Comparison of ENCODE assay signal across 8 cellular contexts in genomic region chr20:17938889-17939619, GRCh38. TPM values are rescaled to one million over a fixed set of nuclear protein-coding genes. Genes with fewer than 3 reads are reported as not detected.
DNase-seq lines count a peak whose midpoint lies in the region; ATAC-seq and TF ChIP-seq lines count a peak whose summit lies in the region.

No MANE protein-coding gene starts in this region.

- TF ChIP-seq RAD21 in liver (IDR thresholded peaks at IDR 0.05), result peak; percentile 93 to 95

- peaks cover 6% of the 10 kb centered on the region for H3K4me1 Mint-ChIP-seq in central memory CD8-positive, alpha-beta T cell

- peak; percentile 66 for ATAC-seq in GM18508 (IDR thresholded peaks at IDR 0.05; ENCODE audit: insufficient read depth, unreplicated experiment)
- ATAC-seq in HG02943 (IDR thresholded peaks at IDR 0.05; ENCODE audit: low read depth, unreplicated experiment), result peak; percentile 69
- ATAC-seq in central memory CD8-positive, alpha-beta T cell (replicated peaks; ENCODE audit: extremely low read depth, poor library complexity, severe bottlenecking), result peak; percentile 96

- no peak overlapping the region for H3K4me3 Mint-ChIP-seq in central memory CD8-positive, alpha-beta T cell

- 16% methylated on average over 13 of the region's 13 CpGs for WGBS in liver

- no peaks in the 10 kb centered on the region for H3K9me3 Mint-ChIP-seq in central memory CD8-positive, alpha-beta T cell

- TF ChIP-seq CTCF in WERI-Rb-1 (IDR thresholded peaks at IDR 0.05; ENCODE audit: low read depth, low read length), result peak; percentile 95
- peak; percentile 86 for TF ChIP-seq CTCF in liver (IDR thresholded peaks at IDR 0.05; ENCODE audit: low read depth, low read length, missing input control)

- no peak overlapping the region for H3K27ac Mint-ChIP-seq in central memory CD8-positive, alpha-beta T cell (ENCODE audit: low read depth)

- H3K4me1 ChIP-seq in liver (ENCODE audit: control insufficient read depth in 4 of 4, insufficient read depth in 4 of 4, low read length in 3 of 4), result peaks cover 0 to 17% (median 3%) of the 10 kb centered on the region in 4 donors

- H3K36me3 ChIP-seq in WERI-Rb-1, result peaks cover 17% of the 10 kb centered on the region
- peaks cover 0 to 23% (median 14%) of the 10 kb centered on the region in 4 donors for H3K36me3 ChIP-seq in liver (ENCODE audit: control insufficient read depth in 4 of 4, insufficient read depth in 3 of 4, low read depth in 1 of 4, low read length in 3 of 4)

- H3K27me3 Mint-ChIP-seq in central memory CD8-positive, alpha-beta T cell, result no peaks in the 10 kb centered on the region

- H3K27ac ChIP-seq in WERI-Rb-1 (peak overlapping the region; percentile 59), liver (ENCODE audit: low read depth in 1 of 2, low read length in 2 of 2) (peak overlapping the region; percentile 44 to 52)

- 0 out of 2 replicates have a peak overlapping the region, but pooled peaks have one; percentile 5 for H3K4me3 ChIP-seq in WERI-Rb-1 (ENCODE audit: low read depth, low read length)
- H3K4me3 ChIP-seq in liver (ENCODE audit: low read depth in 1 of 3, low read length in 3 of 3), result no peak overlapping the region

- H3K9ac ChIP-seq in liver (ENCODE audit: low read depth in 1 of 2, low read length in 2 of 2), result no peak overlapping the region

- H3K36me3 Mint-ChIP-seq in central memory CD8-positive, alpha-beta T cell (ENCODE audit: insufficient read depth), result peaks cover 27% of the 10 kb centered on the region

- H3K9me3 ChIP-seq in WERI-Rb-1 (ENCODE audit: severe bottlenecking) (no peaks in the 10 kb centered on the region), liver (ENCODE audit: control insufficient read depth in 4 of 4, low read length in 3 of 4) (no peaks in the 10 kb centered on the region)

- H3K27me3 ChIP-seq in WERI-Rb-1 (ENCODE audit: insufficient read depth, low read depth, severe bottlenecking) (no peaks in the 10 kb centered on the region), liver (ENCODE audit: control insufficient read depth in 4 of 4, insufficient read depth in 4 of 4, low read length in 3 of 4) (no peaks in the 10 kb centered on the region)

- DNase-seq in AG08395 (ENCODE audit: low spot score), result peak; percentile 80
- peak; percentile 73 for DNase-seq in NCI-H2029 (lab: John Stamatoyannopoulos, UW)
- DNase-seq in WERI-Rb-1, result peak; percentile 89
- peak; percentile 26 to 47 for DNase-seq in central memory CD8-positive, alpha-beta T cell (ENCODE audit: low spot score in 2 of 2)
- DNase-seq in stimulated activated CD4-positive, alpha-beta T cell treated with anti-CD3 and anti-CD28 coated beads, TNF-alpha, amount 100 ng/mL, for 4 hours (ENCODE audit: low read depth in 3 of 3), result peak in 2 of 3 experiments; percentile 18 to 31

TF ChIP-seq in liver, 16 proteins besides CTCF, POLR2A, EP300 and RAD21:
- no peak for TF ChIP-seq MAX (IDR thresholded peaks at IDR 0.05)
- TF ChIP-seq FOXA1 (IDR thresholded peaks at IDR 0.05), result no peak
- no peak for TF ChIP-seq HNF4G (IDR thresholded peaks at IDR 0.05)
- no peak for TF ChIP-seq ZBTB33 (IDR thresholded peaks at IDR 0.05)
- no peak for TF ChIP-seq TAF1 (conservative IDR thresholded peaks at IDR 0.05)
- TF ChIP-seq EGR1 (IDR thresholded peaks at IDR 0.05; ENCODE audit: low read depth in 2 of 2), result no peak
- TF ChIP-seq YY1 (IDR thresholded peaks at IDR 0.05), result no peak
- no peak for TF ChIP-seq REST (IDR thresholded peaks at IDR 0.05)
- no peak for TF ChIP-seq ATF3 (IDR thresholded peaks at IDR 0.05)

RNA-seq across cellular contexts. Expression of gene SNX5, which starts 29.5 kb away (rescaled TPM):
- 10 to 100 TPM; 51.6 to 77.8 TPM for total RNA-seq in liver
- 10 to 100 TPM; 32.8 to 40.8 TPM for polyA plus RNA-seq in liver

RNA-seq across cellular contexts. Expression of gene MGME1, which starts 29.8 kb away (rescaled TPM):
- 10 to 100 TPM in 1 of 2 donors, 1 to 10 TPM in 1; 5.9 to 26.8 TPM for total RNA-seq in liver
- 1 to 10 TPM; 4.2 to 7.5 TPM for polyA plus RNA-seq in liver

Comparison
In these comparisons a context has a peak if more than half of its experiments do, and no peak if none do; other contexts are left out.
1. DNase-seq: peak in every context shown above with its lines; median percentile 89 in WERI-Rb-1; 80 in AG08395; 73 in NCI-H2029; 36 in central memory CD8-positive, alpha-beta T cell; 24 in stimulated activated CD4-positive, alpha-beta T cell treated with anti-CD3 and anti-CD28 coated beads, TNF-alpha, amount 100 ng/mL, for 4 hours.